ENCODE assay signal across 8 cellular contexts in the genomic region with DNA sequence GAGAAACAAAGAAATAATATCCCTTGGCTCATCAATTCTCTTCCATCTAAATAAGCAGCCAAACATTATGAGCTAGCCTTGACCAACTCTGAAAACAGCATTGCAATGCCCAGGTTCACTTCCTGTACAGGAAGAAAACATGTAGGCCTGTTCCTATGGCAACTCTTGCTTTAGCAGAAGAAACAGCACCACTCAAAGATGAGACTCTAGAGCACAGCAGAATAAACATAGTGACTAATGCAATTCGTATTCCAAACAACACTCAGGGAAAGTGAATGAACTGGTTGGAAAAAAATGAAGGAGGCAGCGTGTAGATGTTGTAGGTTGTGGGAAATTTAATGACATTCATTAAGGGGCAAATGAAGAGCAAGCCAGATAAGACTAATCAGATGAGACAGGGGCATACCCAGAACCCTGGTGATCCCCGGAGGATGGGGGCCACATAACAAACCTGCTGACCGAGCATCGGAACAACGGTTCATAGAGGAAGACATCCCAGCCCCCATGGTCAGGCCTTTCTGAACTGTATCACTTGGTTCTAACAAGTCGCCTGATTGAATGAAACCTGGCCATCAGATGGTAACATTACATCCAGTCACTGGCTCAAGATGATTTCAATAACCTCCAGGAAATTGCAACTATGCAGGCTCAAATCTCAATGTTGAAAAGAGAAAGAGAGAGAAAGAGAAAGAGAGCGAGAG. TPM values are rescaled to one million over a fixed set of nuclear protein-coding genes. Genes with fewer than 3 reads are reported as not detected.
DNase-seq lines count a peak whose midpoint lies in the region; ATAC-seq and TF ChIP-seq lines count a peak whose summit lies in the region.

No MANE protein-coding gene starts in this region.

- H3K36me3 Mint-ChIP-seq in osteocyte (ENCODE audit: unreplicated experiment), result no peaks in the 10 kb centered on the region

- H3K4me3 Mint-ChIP-seq in osteocyte (ENCODE audit: unreplicated experiment), result no peak overlapping the region

- H3K27me3 Mint-ChIP-seq in osteocyte (ENCODE audit: unreplicated experiment), result no peaks in the 10 kb centered on the region

- peak overlapping the region in 1 of 4 donors; percentile 29 for H3K4me3 ChIP-seq in esophagus squamous epithelium

- peak overlapping the region; percentile 32 to 83 (median 80) for H3K27ac ChIP-seq in esophagus squamous epithelium

- no peaks in the 10 kb centered on the region for H3K9me3 Mint-ChIP-seq in osteocyte (ENCODE audit: unreplicated experiment)

- no peak for TF ChIP-seq POLR2A in esophagus squamous epithelium (IDR thresholded peaks at IDR 0.05)

- H3K36me3 ChIP-seq in esophagus squamous epithelium, result peaks cover 0 to 6% (median 4%) of the 10 kb centered on the region in 3 donors

- no peaks in the 10 kb centered on the region for H3K9me3 ChIP-seq in esophagus squamous epithelium

- H3K4me1 Mint-ChIP-seq in osteocyte (ENCODE audit: unreplicated experiment), result peaks cover 48% of the 10 kb centered on the region

- TF ChIP-seq CTCF in esophagus squamous epithelium (IDR thresholded peaks at IDR 0.05), result no peak
- no peak for TF ChIP-seq CTCF in osteocyte (IDR thresholded peaks at IDR 0.05)

- intact Hi-C loops in esophagus squamous epithelium (cut with DNase I), result no loop called here

- peak overlapping the region; percentile 95 for H3K27ac Mint-ChIP-seq in osteocyte (ENCODE audit: unreplicated experiment)

- peak; percentile 58 for ATAC-seq in GM19397 (IDR thresholded peaks at IDR 0.05; ENCODE audit: unreplicated experiment)
- peak; percentile 52 for ATAC-seq in HG03460 (IDR thresholded peaks at IDR 0.05; ENCODE audit: unreplicated experiment)

- DNase-seq in DMS79 (lab: John Stamatoyannopoulos, UW) (peak; percentile 38), SW480 (ENCODE audit: low spot score) (peak; percentile 47), esophagus squamous epithelium (lab: John Stamatoyannopoulos, UW) (no peak), osteocyte (ENCODE audit: extremely low spot score, unreplicated experiment) (no peak), mucosa of gallbladder (ENCODE audit: low spot score) (no peak), HuH-7 (ENCODE audit: low spot score) (no peak)

- H3K4me1 ChIP-seq in esophagus squamous epithelium, result peaks cover 8 to 78% (median 35%) of the 10 kb centered on the region in 3 donors

- H3K27me3 ChIP-seq in esophagus squamous epithelium, result no peaks in the 10 kb centered on the region

- WGBS in esophagus squamous epithelium, 2 donors, result 34 to 46% methylated on average over 8 of the region's 8 CpGs

RNA-seq across cellular contexts. Expression of a gene that starts 9.0 kb away (rescaled TPM):
- 10 to 100 TPM; 17.2 to 91.1 (median 62.0) TPM for total RNA-seq in esophagus squamous epithelium
- total RNA-seq in osteocyte, result 13.8 and 14.4 TPM in 2 replicates
- 86.1 TPM for total RNA-seq in mucosa of gallbladder

RNA-seq across cellular contexts. Expression of a gene that starts 14.1 kb away (rescaled TPM):
- total RNA-seq in esophagus squamous epithelium (1 to 10 TPM in 2 of 4 donors, under 1 TPM in 1, not detected in 1; 0.57 to 5.5 (median 1.9) TPM), osteocyte (0.50 and 0.70 TPM in 2 replicates), mucosa of gallbladder (0.49 TPM)

RNA-seq across cellular contexts. Expression of a gene that starts 20.4 kb away (rescaled TPM):
- total RNA-seq in esophagus squamous epithelium, result not detected
- total RNA-seq in osteocyte, result not detected in 2 replicates
- total RNA-seq in mucosa of gallbladder, result not detected

Comparison
In these comparisons a context has a peak if more than half of its experiments do, and no peak if none do; other contexts are left out.
1. DNase-seq: peak in DMS79 (single experiment) and SW480 (single experiment); none in esophagus squamous epithelium (single experiment), osteocyte (single experiment), mucosa of gallbladder (single experiment) and HuH-7 (single experiment).